In genomic region chr4:128543726-128544125, GRCh38 we compare ENCODE assay signal across 29 cellular contexts.
"Had no signal": no experiment of that assay in that cellular context is flagged by ENCODE, and none has a peak within 500 bp of the region (broad histone marks: within the 10 kb centered on the region; RNA-seq: fewer than 3 reads in every experiment).

No MANE protein-coding gene starts in this region.

- H3K4me1 Mint-ChIP-seq: activated CD4-positive, alpha-beta T cell treated with anti-CD3 and anti-CD28 coated beads for 36 hours; activated CD4-positive, alpha-beta T cell treated with anti-CD3 and anti-CD28 coated beads, Interleukin-2, amount 10 ng/mL, durations not matched to agents 24 days and 14 days; activated CD8-positive, alpha-beta memory T cell treated with anti-CD3 and anti-CD28 coated beads, Interleukin-2, amount 10 ng/mL, durations not matched to agents 7 days and 5 days; activated naive CD4-positive, alpha-beta T cell treated with anti-CD3 and anti-CD28 coated beads, Interleukin-2, amount 10 ng/mL, durations not matched to agents 7 days and 5 days; activated naive CD8-positive, alpha-beta T cell treated with anti-CD3 and anti-CD28 coated beads, Interleukin-2, amount 10 ng/mL, durations not matched to agents 7 days and 5 days; brain; central memory CD8-positive, alpha-beta T cell had no signal

- H3K4me3 ChIP-seq: ascending aorta, breast epithelium, coronary artery, dorsolateral prefrontal cortex, gastrocnemius medialis had no signal

- ATAC-seq: activated CD4-positive, alpha-beta T cell treated with anti-CD3 and anti-CD28 coated beads for 36 hours; activated CD8-positive, alpha-beta memory T cell treated with anti-CD3 and anti-CD28 coated beads, Interleukin-2, amount 10 ng/mL, durations not matched to agents 7 days and 5 days; activated CD8-positive, alpha-beta T cell treated with anti-CD3 and anti-CD28 coated beads, Interleukin-2, amount 10 ng/mL, durations not matched to agents 7 days and 5 days; activated naive CD4-positive, alpha-beta T cell treated with anti-CD3 and anti-CD28 coated beads, Interleukin-2, amount 50 U/mL, for 72 hours; esophagus mucosa; foreskin keratinocyte; gastrocnemius medialis had no signal

- DNase-seq: activated CD4-positive, alpha-beta memory T cell treated with anti-CD3 and anti-CD28 coated beads for 36 hours; activated CD4-positive, alpha-beta T cell treated with anti-CD3 and anti-CD28 coated beads for 36 hours; activated CD4-positive, alpha-beta T cell treated with anti-CD3 and anti-CD28 coated beads, Interleukin-2, amount 10 ng/mL, durations not matched to agents 24 days and 14 days; activated CD4-positive, CD25-positive, alpha-beta regulatory T cell; activated CD4-positive, CD25-positive, alpha-beta regulatory T cell treated with anti-CD3 and anti-CD28 coated beads, Interleukin-2, amount 50 U/mL, for 72 hours; activated CD8-positive, alpha-beta memory T cell treated with anti-CD3 and anti-CD28 coated beads, Interleukin-2, amount 10 ng/mL, durations not matched to agents 7 days and 5 days; activated CD8-positive, alpha-beta memory T cell treated with anti-CD3 and anti-CD28 coated beads, Interleukin-2, amount 50 U/mL, for 4 hours; activated CD8-positive, alpha-beta T cell treated with anti-CD3 and anti-CD28 coated beads, Interleukin-2, amount 10 ng/mL, durations not matched to agents 7 days and 5 days; activated effector memory CD4-positive, alpha-beta T cell treated with anti-CD3 and anti-CD28 coated beads, Interleukin-2, amount 50 U/mL, for 16 hours; activated naive CD4-positive, alpha-beta T cell treated with anti-CD3 and anti-CD28 coated beads, Interleukin-2, amount 10 ng/mL, durations not matched to agents 7 days and 5 days; activated naive CD8-positive, alpha-beta T cell treated with anti-CD3 and anti-CD28 coated beads, Interleukin-2, amount 10 ng/mL, durations not matched to agents 7 days and 5 days; activated T-cell treated with anti-CD3 and anti-CD28 coated beads, Interleukin-2, amount 50 U/mL, for 1 hour; activated T-cell treated with anti-CD3 and anti-CD28 coated beads, Interleukin-2, amount 50 U/mL, for 48 hours; dorsolateral prefrontal cortex; effector memory CD4-positive, alpha-beta T cell; endodermal cell; foreskin keratinocyte; gastrocnemius medialis; T-helper 2 cell had no signal

- H3K27me3 Mint-ChIP-seq: activated CD4-positive, alpha-beta memory T cell treated with anti-CD3 and anti-CD28 coated beads for 36 hours; activated CD4-positive, alpha-beta T cell treated with anti-CD3 and anti-CD28 coated beads for 36 hours had no signal

- H3K36me3 ChIP-seq: ascending aorta, breast epithelium, gastrocnemius medialis had no signal

- H3K9me3 ChIP-seq: ascending aorta, breast epithelium, gastrocnemius medialis had no signal

- H3K4me3 Mint-ChIP-seq: activated CD4-positive, alpha-beta memory T cell treated with anti-CD3 and anti-CD28 coated beads for 36 hours; activated CD4-positive, alpha-beta T cell treated with anti-CD3 and anti-CD28 coated beads for 36 hours; activated CD4-positive, alpha-beta T cell treated with anti-CD3 and anti-CD28 coated beads, Interleukin-2, amount 10 ng/mL, durations not matched to agents 24 days and 14 days; activated CD8-positive, alpha-beta memory T cell treated with anti-CD3 and anti-CD28 coated beads, Interleukin-2, amount 10 ng/mL, durations not matched to agents 7 days and 5 days; activated CD8-positive, alpha-beta T cell treated with anti-CD3 and anti-CD28 coated beads, Interleukin-2, amount 10 ng/mL, durations not matched to agents 7 days and 5 days; activated naive CD4-positive, alpha-beta T cell treated with anti-CD3 and anti-CD28 coated beads, Interleukin-2, amount 10 ng/mL, durations not matched to agents 7 days and 5 days; activated naive CD8-positive, alpha-beta T cell treated with anti-CD3 and anti-CD28 coated beads, Interleukin-2, amount 10 ng/mL, durations not matched to agents 7 days and 5 days; activated T-helper 1 cell treated with anti-CD3 and anti-CD28 coated beads, Interleukin-12 subunit alpha, Interleukin-12 subunit beta, Interleukin-2, Interleukin-4 antibody, amounts not matched to agents 30 ng/mL and 10 ng/mL and 1 ng/mL, durations not matched to agents 14 hours and 24 hours and 36 hours; brain; central memory CD8-positive, alpha-beta T cell; dendritic cell treated with granulocyte-macrophage colony-stimulating factor and Interleukin-4, amounts not matched to agents 40 ng/mL and 50 ng/mL, for 4 days; endodermal cell had no signal

- H3K27ac Mint-ChIP-seq: activated CD4-positive, alpha-beta memory T cell treated with anti-CD3 and anti-CD28 coated beads for 36 hours; activated CD4-positive, alpha-beta T cell treated with anti-CD3 and anti-CD28 coated beads for 36 hours; activated CD4-positive, alpha-beta T cell treated with anti-CD3 and anti-CD28 coated beads, Interleukin-2, amount 10 ng/mL, durations not matched to agents 24 days and 14 days; activated CD8-positive, alpha-beta memory T cell treated with anti-CD3 and anti-CD28 coated beads, Interleukin-2, amount 10 ng/mL, durations not matched to agents 7 days and 5 days; activated CD8-positive, alpha-beta T cell treated with anti-CD3 and anti-CD28 coated beads, Interleukin-2, amount 10 ng/mL, durations not matched to agents 7 days and 5 days; activated naive CD4-positive, alpha-beta T cell treated with anti-CD3 and anti-CD28 coated beads, Interleukin-2, amount 10 ng/mL, durations not matched to agents 7 days and 5 days; activated naive CD4-positive, alpha-beta T cell treated with anti-CD3 and anti-CD28 coated beads, Interleukin-2, amount 50 U/mL, for 72 hours; activated naive CD8-positive, alpha-beta T cell treated with anti-CD3 and anti-CD28 coated beads, Interleukin-2, amount 10 ng/mL, durations not matched to agents 7 days and 5 days; activated T-helper 1 cell treated with anti-CD3 and anti-CD28 coated beads, Interleukin-12 subunit alpha, Interleukin-12 subunit beta, Interleukin-2, Interleukin-4 antibody, amounts not matched to agents 30 ng/mL and 10 ng/mL and 1 ng/mL, durations not matched to agents 14 hours and 24 hours and 36 hours; activated T-helper 2 cell treated with anti-CD3 and anti-CD28 coated beads, Interferon-gamma antibody, Interleukin-2, Interleukin-4, amounts not matched to agents 10 μg/mL and 5 μg/mL and 100 μg/mL, durations not matched to agents 14 hours and 24 hours and 36 hours; brain; dendritic cell treated with granulocyte-macrophage colony-stimulating factor and Interleukin-4, amounts not matched to agents 40 ng/mL and 50 ng/mL, for 4 days; endodermal cell had no signal

- H3K27me3 ChIP-seq: ascending aorta, breast epithelium, dorsolateral prefrontal cortex, foreskin keratinocyte, gastrocnemius medialis had no signal

- H3K36me3 Mint-ChIP-seq: activated CD4-positive, alpha-beta memory T cell treated with anti-CD3 and anti-CD28 coated beads for 36 hours; activated CD8-positive, alpha-beta memory T cell treated with anti-CD3 and anti-CD28 coated beads, Interleukin-2, amount 10 ng/mL, durations not matched to agents 7 days and 5 days; activated naive CD4-positive, alpha-beta T cell treated with anti-CD3 and anti-CD28 coated beads, Interleukin-2, amount 10 ng/mL, durations not matched to agents 7 days and 5 days; activated naive CD4-positive, alpha-beta T cell treated with anti-CD3 and anti-CD28 coated beads, Interleukin-2, amount 50 U/mL, for 72 hours; activated naive CD8-positive, alpha-beta T cell treated with anti-CD3 and anti-CD28 coated beads, Interleukin-2, amount 10 ng/mL, durations not matched to agents 7 days and 5 days; brain had no signal

- H3K9me3 Mint-ChIP-seq: activated CD4-positive, alpha-beta memory T cell treated with anti-CD3 and anti-CD28 coated beads for 36 hours; activated CD4-positive, alpha-beta T cell treated with anti-CD3 and anti-CD28 coated beads, Interleukin-2, amount 10 ng/mL, durations not matched to agents 24 days and 14 days; activated naive CD4-positive, alpha-beta T cell treated with anti-CD3 and anti-CD28 coated beads, Interleukin-2, amount 10 ng/mL, durations not matched to agents 7 days and 5 days; activated naive CD4-positive, alpha-beta T cell treated with anti-CD3 and anti-CD28 coated beads, Interleukin-2, amount 50 U/mL, for 72 hours; activated naive CD8-positive, alpha-beta T cell treated with anti-CD3 and anti-CD28 coated beads, Interleukin-2, amount 10 ng/mL, durations not matched to agents 7 days and 5 days; activated T-helper 1 cell treated with anti-CD3 and anti-CD28 coated beads, Interleukin-12 subunit alpha, Interleukin-12 subunit beta, Interleukin-2, Interleukin-4 antibody, amounts not matched to agents 30 ng/mL and 10 ng/mL and 1 ng/mL, durations not matched to agents 14 hours and 24 hours and 36 hours; activated T-helper 2 cell treated with anti-CD3 and anti-CD28 coated beads, Interferon-gamma antibody, Interleukin-2, Interleukin-4, amounts not matched to agents 10 μg/mL and 5 μg/mL and 100 μg/mL, durations not matched to agents 14 hours and 24 hours and 36 hours; brain; central memory CD8-positive, alpha-beta T cell; dendritic cell treated with granulocyte-macrophage colony-stimulating factor and Interleukin-4, amounts not matched to agents 40 ng/mL and 50 ng/mL, for 4 days had no signal

- H3K27ac ChIP-seq: ascending aorta, breast epithelium, coronary artery, dorsolateral prefrontal cortex, foreskin keratinocyte, gastrocnemius medialis had no signal

- H3K4me1 ChIP-seq: ascending aorta, breast epithelium, foreskin keratinocyte, gastrocnemius medialis had no signal
